Comparison of ENCODE assay signal across 20 cellular contexts in genomic region chr4:25345880-25346279, GRCh38.
"Had no signal": no experiment of that assay in that cellular context is flagged by ENCODE, and none has a peak within 500 bp of the region (broad histone marks: within the 10 kb centered on the region; RNA-seq: fewer than 3 reads in every experiment).

No MANE protein-coding gene starts in this region.

- H3K27ac ChIP-seq: breast epithelium, hepatocyte, pancreas, tibial artery, uterus, WERI-Rb-1 had no signal

- H3K27ac Mint-ChIP-seq: activated CD8-positive, alpha-beta memory T cell treated with anti-CD3 and anti-CD28 coated beads, Interleukin-2, amount 10 ng/mL, durations not matched to agents 7 days and 5 days; activated naive CD8-positive, alpha-beta T cell treated with anti-CD3 and anti-CD28 coated beads for 36 hours; effector memory CD8-positive, alpha-beta T cell; memory B cell; T-helper 1 cell treated with Interleukin-12 subunit alpha and Interleukin-12 subunit beta and Interleukin-4 antibody, amounts not matched to agents 30 μg/mL and 1 μg/mL, for 36 hours had no signal

- H3K4me3 Mint-ChIP-seq: activated CD4-positive, alpha-beta memory T cell treated with anti-CD3 and anti-CD28 coated beads for 36 hours; activated CD4-positive, alpha-beta T cell treated with anti-CD3 and anti-CD28 coated beads for 36 hours; activated CD8-positive, alpha-beta memory T cell treated with anti-CD3 and anti-CD28 coated beads, Interleukin-2, amount 10 ng/mL, durations not matched to agents 7 days and 5 days; activated naive CD8-positive, alpha-beta T cell treated with anti-CD3 and anti-CD28 coated beads for 36 hours; activated T-cell treated with anti-CD3 and anti-CD28 coated beads, Interleukin-2, amount 50 U/mL, for 4 hours; effector memory CD8-positive, alpha-beta T cell; memory B cell; T-helper 1 cell treated with Interleukin-12 subunit alpha and Interleukin-12 subunit beta and Interleukin-4 antibody, amounts not matched to agents 30 μg/mL and 1 μg/mL, for 36 hours had no signal

- DNase-seq: activated CD4-positive, alpha-beta memory T cell treated with anti-CD3 and anti-CD28 coated beads for 36 hours; activated CD4-positive, alpha-beta T cell treated with anti-CD3 and anti-CD28 coated beads for 36 hours; activated CD8-positive, alpha-beta memory T cell treated with anti-CD3 and anti-CD28 coated beads, Interleukin-2, amount 10 ng/mL, durations not matched to agents 7 days and 5 days; activated effector memory CD4-positive, alpha-beta T cell treated with anti-CD3 and anti-CD28 coated beads, Interleukin-2, amount 50 U/mL, for 16 hours; activated naive CD8-positive, alpha-beta T cell treated with anti-CD3 and anti-CD28 coated beads for 36 hours; activated T-cell treated with anti-CD3 and anti-CD28 coated beads, Interleukin-2, amount 50 U/mL, for 4 hours; amygdala; dermis blood vessel endothelial cell; effector memory CD8-positive, alpha-beta T cell; left ventricle myocardium superior; pancreas; stimulated activated CD4-positive, alpha-beta T cell treated with anti-CD3 and anti-CD28 coated beads, Interleukin-12 subunit alpha, Interleukin-12 subunit beta, amount 100 ng/mL, for 4 hours; stimulated activated CD4-positive, alpha-beta T cell treated with anti-CD3 and anti-CD28 coated beads, Interleukin-2, amount 100 ng/mL, for 24 hours; tibial artery; uterus; WERI-Rb-1 had no signal

- H3K36me3 ChIP-seq: breast epithelium, uterus, WERI-Rb-1 had no signal

- H3K27me3 Mint-ChIP-seq: activated CD4-positive, alpha-beta memory T cell treated with anti-CD3 and anti-CD28 coated beads for 36 hours; activated CD4-positive, alpha-beta T cell treated with anti-CD3 and anti-CD28 coated beads for 36 hours; activated CD8-positive, alpha-beta memory T cell treated with anti-CD3 and anti-CD28 coated beads, Interleukin-2, amount 10 ng/mL, durations not matched to agents 7 days and 5 days; activated naive CD8-positive, alpha-beta T cell treated with anti-CD3 and anti-CD28 coated beads for 36 hours; effector memory CD8-positive, alpha-beta T cell; memory B cell had no signal

- H3K9me3 Mint-ChIP-seq: activated CD4-positive, alpha-beta memory T cell treated with anti-CD3 and anti-CD28 coated beads for 36 hours; activated naive CD8-positive, alpha-beta T cell treated with anti-CD3 and anti-CD28 coated beads for 36 hours; activated T-cell treated with anti-CD3 and anti-CD28 coated beads, Interleukin-2, amount 50 U/mL, for 4 hours; effector memory CD8-positive, alpha-beta T cell; memory B cell had no signal

- H3K4me1 ChIP-seq: breast epithelium, pancreas, tibial artery, uterus had no signal

- H3K4me3 ChIP-seq: breast epithelium, hepatocyte, pancreas, tibial artery, uterus had no signal

- ATAC-seq: activated CD4-positive, alpha-beta T cell treated with anti-CD3 and anti-CD28 coated beads for 36 hours; activated CD8-positive, alpha-beta memory T cell treated with anti-CD3 and anti-CD28 coated beads, Interleukin-2, amount 10 ng/mL, durations not matched to agents 7 days and 5 days; activated T-cell treated with anti-CD3 and anti-CD28 coated beads, Interleukin-2, amount 50 U/mL, for 4 hours; effector memory CD8-positive, alpha-beta T cell; left ventricle myocardium superior; pancreas had no signal

- H3K9me3 ChIP-seq: breast epithelium, pancreas, tibial artery, uterus had no signal

- H3K27me3 ChIP-seq: breast epithelium, hepatocyte, pancreas, tibial artery, uterus had no signal
